Comparison of ENCODE assay signal across 1 cellular context in the genomic region with DNA sequence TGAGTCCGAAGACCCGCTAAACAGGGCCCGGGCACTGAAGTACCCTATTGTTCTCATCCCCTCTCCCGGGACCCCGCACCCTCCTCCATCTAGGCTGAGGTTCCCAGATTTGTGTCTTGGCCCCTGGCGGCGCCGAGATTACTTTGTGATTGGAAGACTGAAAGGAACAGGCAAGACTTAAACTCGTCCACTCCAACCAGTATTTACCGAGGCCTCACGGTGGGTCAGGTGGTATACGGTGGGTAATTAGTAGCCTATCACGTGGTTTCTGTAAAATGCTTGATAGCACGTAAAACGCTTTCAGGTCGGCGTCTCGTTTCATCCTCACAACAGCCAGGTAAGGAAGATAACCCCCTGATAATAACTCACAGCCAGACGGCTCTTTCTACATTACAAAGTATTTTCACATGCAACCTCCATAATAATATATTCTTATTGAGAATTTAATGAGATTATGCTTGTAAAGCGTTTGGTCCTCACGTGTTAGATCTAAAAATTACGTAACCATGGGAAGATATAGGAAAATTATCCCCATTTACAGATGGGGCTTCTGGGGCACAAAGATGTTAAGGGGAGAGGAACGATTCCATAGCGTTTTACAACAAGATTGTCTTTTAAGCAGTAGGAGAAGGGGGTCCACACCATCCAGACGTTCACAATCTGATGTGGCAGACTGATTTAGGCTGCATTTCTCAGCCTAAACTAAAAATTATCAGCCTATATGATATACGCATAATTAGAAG.
TF ChIP-seq lines count a peak whose summit lies in the region.

No MANE protein-coding gene starts in this region.

TF ChIP-seq in HEK293, 187 proteins besides CTCF, POLR2A, EP300 and RAD21 (continued from another document and continues in another):
- TF ChIP-seq, protein P1, sequence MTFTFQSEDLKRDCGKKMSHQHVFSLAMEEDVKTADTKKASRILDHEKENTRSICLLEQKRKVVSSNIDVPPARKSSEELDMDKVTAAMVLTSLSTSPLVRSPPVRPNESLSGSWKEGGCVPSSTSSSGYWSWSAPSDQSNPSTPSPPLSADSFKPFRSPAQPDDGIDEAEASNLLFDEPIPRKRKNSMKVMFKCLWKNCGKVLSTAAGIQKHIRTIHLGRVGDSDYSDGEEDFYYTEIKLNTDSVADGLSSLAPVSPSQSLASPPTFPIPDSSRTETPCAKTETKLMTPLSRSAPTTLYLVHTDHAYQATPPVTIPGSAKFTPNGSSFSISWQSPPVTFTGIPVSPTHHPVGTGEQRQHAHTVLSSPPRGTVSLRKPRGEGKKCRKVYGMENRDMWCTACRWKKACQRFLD (tag by site-specific recombination; IDR thresholded peaks at IDR 0.05) = no peak
- TF ChIP-seq KLF7 (tag by site-specific recombination; IDR thresholded peaks at IDR 0.05; ENCODE audit: borderline replicate concordance) (no peak), ZNF16 (tag by site-specific recombination; IDR thresholded peaks at IDR 0.05; ENCODE audit: low read depth) (no peak), ZNF670 (tag by site-specific recombination; IDR thresholded peaks at IDR 0.05; ENCODE audit: low read depth) (no peak), ZNF629 (tag by site-specific recombination; IDR thresholded peaks at IDR 0.05) (no peak), ZNF10 (tag by site-specific recombination; IDR thresholded peaks at IDR 0.05) (peak; percentile 64), ZNF639 (tag by site-specific recombination; IDR thresholded peaks at IDR 0.05) (no peak), ZNF571 (tag by site-specific recombination; IDR thresholded peaks at IDR 0.05) (no peak), ZNF521 (tag by site-specific recombination; IDR thresholded peaks at IDR 0.05) (no peak), ZNF169 (tag by site-specific recombination; IDR thresholded peaks at IDR 0.05) (no peak), ZNF768 (tag by site-specific recombination; IDR thresholded peaks at IDR 0.05) (no peak), ZNF24 (tag by site-specific recombination; IDR thresholded peaks at IDR 0.05) (no peak), ZBTB10 (tag by site-specific recombination; IDR thresholded peaks at IDR 0.05) (no peak; the same call in 1 of the 2 replicates), ZNF184 (tag by site-specific recombination; IDR thresholded peaks at IDR 0.05) (no peak), ZNF23 (tag by site-specific recombination; IDR thresholded peaks at IDR 0.05; ENCODE audit: borderline replicate concordance) (no peak), ZNF561 (tag by site-specific recombination; IDR thresholded peaks at IDR 0.05; ENCODE audit: borderline replicate concordance) (0 out of 2 replicates have a peak, but pooled peaks have one; percentile 18), ZNF138 (tag by site-specific recombination; IDR thresholded peaks at IDR 0.05; ENCODE audit: borderline replicate concordance) (no peak), ZNF624 (tag by site-specific recombination; IDR thresholded peaks at IDR 0.05) (no peak), ZNF677 (tag by site-specific recombination; IDR thresholded peaks at IDR 0.05) (no peak), GLIS1 (tag by site-specific recombination; IDR thresholded peaks at IDR 0.05) (no peak; the same call in 1 of the 2 replicates), ZNF701 (tag by site-specific recombination; IDR thresholded peaks at IDR 0.05) (no peak), ZNF248 (tag by site-specific recombination; IDR thresholded peaks at IDR 0.05) (no peak), ZNF433 (tag by site-specific recombination; IDR thresholded peaks at IDR 0.05; ENCODE audit: low read depth) (no peak), ZNF707 (tag by site-specific recombination; IDR thresholded peaks at IDR 0.05) (no peak), ZNF660 (tag by site-specific recombination; IDR thresholded peaks at IDR 0.05) (no peak), ZNF501 (tag by site-specific recombination; IDR thresholded peaks at IDR 0.05) (peak; percentile 8; the same call in 1 of the 2 replicates), REPIN1 (tag by site-specific recombination; IDR thresholded peaks at IDR 0.05; ENCODE audit: low read depth) (0 out of 2 replicates have a peak, but pooled peaks have one; percentile 33), SETDB1 (IDR thresholded peaks at IDR 0.05; ENCODE audit: insufficient read length, low read length) (no peak), ZNF114 (tag by site-specific recombination; IDR thresholded peaks at IDR 0.05) (no peak), ZNF366 (tag by site-specific recombination; conservative IDR thresholded peaks at IDR 0.05) (peak; percentile 56; the same call in 1 of the 2 replicates), BCL6B (tag by site-specific recombination; IDR thresholded peaks at IDR 0.05) (no peak), ZNF658 (tag by site-specific recombination; IDR thresholded peaks at IDR 0.05) (no peak), MZF1 (tag by site-specific recombination; IDR thresholded peaks at IDR 0.05; ENCODE audit: borderline replicate concordance) (no peak), ZNF280D (tag by site-specific recombination; IDR thresholded peaks at IDR 0.05) (no peak), ZNF311 (tag by site-specific recombination; IDR thresholded peaks at IDR 0.05; ENCODE audit: borderline replicate concordance) (no peak), ZEB2 (tag by site-specific recombination; IDR thresholded peaks at IDR 0.05) (peak; percentile 66), ZNF560 (tag by site-specific recombination; IDR thresholded peaks at IDR 0.05; ENCODE audit: borderline replicate concordance) (no peak), ZNF580 (tag by site-specific recombination; IDR thresholded peaks at IDR 0.05) (no peak), ZXDB (tag by site-specific recombination; IDR thresholded peaks at IDR 0.05) (0 out of 2 replicates have a peak, but pooled peaks have one; percentile 9), SCRT1 (tag by site-specific recombination; IDR thresholded peaks at IDR 0.05; ENCODE audit: borderline replicate concordance) (no peak), ZNF600 (tag by site-specific recombination; IDR thresholded peaks at IDR 0.05) (no peak), HIC1 (tag by site-specific recombination; IDR thresholded peaks at IDR 0.05) (no peak; the same call in 1 of the 2 replicates), ZNF596 (tag by site-specific recombination; IDR thresholded peaks at IDR 0.05) (no peak), ZNF37A (tag by site-specific recombination; IDR thresholded peaks at IDR 0.05) (no peak), ZNF558 (tag by site-specific recombination; IDR thresholded peaks at IDR 0.05) (no peak), ZNF623 (tag by site-specific recombination; IDR thresholded peaks at IDR 0.05) (no peak), KLF8 (tag by site-specific recombination; IDR thresholded peaks at IDR 0.05) (no peak)
- TF ChIP-seq, protein P2, sequence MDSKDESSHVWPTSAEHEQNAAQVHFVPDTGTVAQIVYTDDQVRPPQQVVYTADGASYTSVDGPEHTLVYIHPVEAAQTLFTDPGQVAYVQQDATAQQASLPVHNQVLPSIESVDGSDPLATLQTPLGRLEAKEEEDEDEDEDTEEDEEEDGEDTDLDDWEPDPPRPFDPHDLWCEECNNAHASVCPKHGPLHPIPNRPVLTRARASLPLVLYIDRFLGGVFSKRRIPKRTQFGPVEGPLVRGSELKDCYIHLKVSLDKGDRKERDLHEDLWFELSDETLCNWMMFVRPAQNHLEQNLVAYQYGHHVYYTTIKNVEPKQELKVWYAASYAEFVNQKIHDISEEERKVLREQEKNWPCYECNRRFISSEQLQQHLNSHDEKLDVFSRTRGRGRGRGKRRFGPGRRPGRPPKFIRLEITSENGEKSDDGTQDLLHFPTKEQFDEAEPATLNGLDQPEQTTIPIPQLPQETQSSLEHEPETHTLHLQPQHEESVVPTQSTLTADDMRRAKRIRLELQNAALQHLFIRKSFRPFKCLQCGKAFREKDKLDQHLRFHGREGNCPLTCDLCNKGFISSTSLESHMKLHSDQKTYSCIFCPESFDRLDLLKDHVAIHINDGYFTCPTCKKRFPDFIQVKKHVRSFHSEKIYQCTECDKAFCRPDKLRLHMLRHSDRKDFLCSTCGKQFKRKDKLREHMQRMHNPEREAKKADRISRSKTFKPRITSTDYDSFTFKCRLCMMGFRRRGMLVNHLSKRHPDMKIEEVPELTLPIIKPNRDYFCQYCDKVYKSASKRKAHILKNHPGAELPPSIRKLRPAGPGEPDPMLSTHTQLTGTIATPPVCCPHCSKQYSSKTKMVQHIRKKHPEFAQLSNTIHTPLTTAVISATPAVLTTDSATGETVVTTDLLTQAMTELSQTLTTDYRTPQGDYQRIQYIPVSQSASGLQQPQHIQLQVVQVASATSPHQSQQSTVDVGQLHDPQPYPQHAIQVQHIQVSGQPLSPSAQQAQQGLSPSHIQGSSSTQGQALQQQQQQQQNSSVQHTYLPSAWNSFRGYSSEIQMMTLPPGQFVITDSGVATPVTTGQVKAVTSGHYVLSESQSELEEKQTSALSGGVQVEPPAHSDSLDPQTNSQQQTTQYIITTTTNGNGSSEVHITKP (tag by site-specific recombination; IDR thresholded peaks at IDR 0.05) = no peak; the same call in 1 of the 2 replicates
